Comparison of ENCODE assay signal across 8 cellular contexts in genomic region chr5:34657550-34657921, GRCh38. TPM values are rescaled to one million over a fixed set of nuclear protein-coding genes. Genes with fewer than 3 reads are reported as not detected.
DNase-seq lines count a peak whose midpoint lies in the region; ATAC-seq and TF ChIP-seq lines count a peak whose summit lies in the region.

No MANE protein-coding gene starts in this region.

- peak overlapping the region; percentile 95 for H3K14ac ChIP-seq in IMR-90 (replicated peaks; ENCODE audit: low read depth, low read length)

- H3K36me3 Mint-ChIP-seq in CD4-positive, alpha-beta T cell (ENCODE audit: low read depth): peaks cover 4% of the 10 kb centered on the region

- no peak for TF ChIP-seq CTCF in CD4-positive, alpha-beta T cell (IDR thresholded peaks at IDR 0.05)
- TF ChIP-seq CTCF in IMR-90 (conservative IDR thresholded peaks at IDR 0.05; ENCODE audit: low read depth, low read length) (no peak), breast epithelium (IDR thresholded peaks at IDR 0.05) (no peak), left lung (IDR thresholded peaks at IDR 0.05) (no peak), thoracic aorta (IDR thresholded peaks at IDR 0.05) (no peak)

- peak overlapping the region; percentile 57 for H2BK20ac ChIP-seq in IMR-90 (ENCODE audit: low read depth, low read length)

- peak overlapping the region; percentile 98 for H3K18ac ChIP-seq in IMR-90 (ENCODE audit: low read depth, low read length)

- peaks cover 40% of the 10 kb centered on the region for H3K27me3 Mint-ChIP-seq in CD4-positive, alpha-beta T cell

- no peak; the same call in 1 of the 2 replicates for TF ChIP-seq POLR2A in IMR-90 (IDR thresholded peaks at IDR 0.05; ENCODE audit: low read depth, low read length)
- no peak for TF ChIP-seq POLR2A in breast epithelium (IDR thresholded peaks at IDR 0.05)

- H3K27ac ChIP-seq in CD4-positive, alpha-beta T cell (ENCODE audit: low read depth, low read length): no peak overlapping the region
- H3K27ac ChIP-seq in IMR-90 (ENCODE audit: insufficient read depth, low read length): peak overlapping the region; percentile 100
- peak overlapping the region; percentile 95 for H3K27ac ChIP-seq in breast epithelium
- H3K27ac ChIP-seq in left lung: peak overlapping the region; percentile 92 to 95
- peak overlapping the region; percentile 92 to 94 for H3K27ac ChIP-seq in thoracic aorta

- peak overlapping the region; percentile 88 for H2AK9ac ChIP-seq in IMR-90 (replicated peaks; ENCODE audit: low read depth, low read length, poor library complexity)

- CTCF ChIA-PET in CD4-positive, alpha-beta T cell (lab: Charles Lee): no interaction called here
- CTCF ChIA-PET in IMR-90 (lab: Yijun Ruan, JAX): interaction anchor here (0.6 kb wide), 1 partner anchor 169 kb away, joined by 5 read pairs; no protein-coding TSS in a partner anchor

- TF ChIP-seq RAD21 in IMR-90 (IDR thresholded peaks at IDR 0.05; ENCODE audit: low read length): peak; percentile 7; the same call in 1 of the 2 replicates

- H3K9me3 Mint-ChIP-seq in CD4-positive, alpha-beta T cell: no peaks in the 10 kb centered on the region

- peak overlapping the region; percentile 98 for H3K23ac ChIP-seq in IMR-90 (ENCODE audit: low read depth, low read length)

- intact Hi-C loops in CD4-positive, alpha-beta T cell (cut with DNase I, micrococcal nuclease): no loop called here
- intact Hi-C loops in IMR-90 (cut with micrococcal nuclease) (loop anchor here (1.0 to 5.0 kb wide), 6 partner anchors 37 to 171 kb away; no protein-coding TSS in a partner anchor), breast epithelium (cut with DNase I; ENCODE audit: low total_unique reads) (no loop called here), left lung (cut with DNase I) (no loop called here)

- BruUV-seq in IMR-90 (replicated peaks; lab: Mats Ljungman, UMichigan): no TSS peak

- H3K9me1 ChIP-seq in IMR-90 (ENCODE audit: insufficient read depth, low read length): peaks cover 8% of the 10 kb centered on the region

- peaks cover 0 to 16% of the 10 kb centered on the region in 2 experiments; a peak in 2 of 4 replicates for H3K79me1 ChIP-seq in IMR-90 (ENCODE audit: low read depth in 1 of 2, low read length in 2 of 2)

- H2BK15ac ChIP-seq in IMR-90 (ENCODE audit: low read depth, low read length): peak overlapping the region; percentile 59; the same call in 2 of the 3 replicates

- H2BK120ac ChIP-seq in IMR-90 (ENCODE audit: low read depth, low read length): peak overlapping the region; percentile 91

- H2BK5ac ChIP-seq in IMR-90 (ENCODE audit: low read depth, low read length, poor library complexity, severe bottlenecking): peak overlapping the region; percentile 98

- peaks cover 23% of the 10 kb centered on the region for H3K4me1 Mint-ChIP-seq in CD4-positive, alpha-beta T cell (ENCODE audit: low read depth)

- dilution Hi-C loops in IMR-90 (cut with HindIII; ENCODE audit: low sequenced_read_pairs, unreplicated experiment): no loop called here

- H3K4me3 ChIP-seq in IMR-90 (ENCODE audit: insufficient read depth, low read depth, low read length) (peak overlapping the region; percentile 99), breast epithelium (peak overlapping the region; percentile 84 to 96 (median 90)), left lung (peak overlapping the region; percentile 68 to 86), thoracic aorta (peak overlapping the region; percentile 80)

- H3K9ac ChIP-seq in IMR-90 (ENCODE audit: low read depth, low read length): peak overlapping the region; percentile 100

- POLR2A ChIA-PET in CD4-positive, alpha-beta T cell (lab: Charles Lee): no interaction called here
- POLR2A ChIA-PET in IMR-90 (lab: Charles Lee; ENCODE audit: unreplicated experiment): interaction anchor here (1.3 kb wide), 1 partner anchor 71 kb away, joined by 4 read pairs; no protein-coding TSS in a partner anchor

- peaks cover 36% of the 10 kb centered on the region for H3K27me3 ChIP-seq in CD4-positive, alpha-beta T cell (ENCODE audit: control insufficient read depth, insufficient read depth, low read length)
- H3K27me3 ChIP-seq in IMR-90 (ENCODE audit: control insufficient read depth, insufficient read depth, low read length): no peaks in the 10 kb centered on the region
- H3K27me3 ChIP-seq in breast epithelium: no peaks in the 10 kb centered on the region
- H3K27me3 ChIP-seq in left lung: peaks cover 0 to 56% of the 10 kb centered on the region in 2 donors
- H3K27me3 ChIP-seq in thoracic aorta (replicated peaks; ENCODE audit: insufficient read depth): no peaks in the 10 kb centered on the region

- no peak for ATAC-seq in CD4-positive, alpha-beta T cell (ENCODE audit: poor library complexity)
- peak; percentile 1; the same call in 1 of the 2 replicates for ATAC-seq in IMR-90 (ENCODE audit: low read depth)
- peak; percentile 17 for ATAC-seq in left lung
- ATAC-seq in thoracic aorta (ENCODE audit: insufficient number of reproducible peaks, low FRiP score, low read depth): no peak
- no peak for ATAC-seq in HG02938 (IDR thresholded peaks at IDR 0.05; ENCODE audit: unreplicated experiment)
- ATAC-seq in GM19452 (IDR thresholded peaks at IDR 0.05; ENCODE audit: unreplicated experiment): no peak

- peak overlapping the region; percentile 95 for H3K4me2 ChIP-seq in IMR-90 (ENCODE audit: low read depth, low read length)

- H3K36me3 ChIP-seq in IMR-90 (ENCODE audit: control insufficient read depth, insufficient read depth, low read length) (peaks cover 6% of the 10 kb centered on the region), breast epithelium (no peaks in the 10 kb centered on the region), left lung (no peaks in the 10 kb centered on the region), thoracic aorta (no peaks in the 10 kb centered on the region)

- peak overlapping the region; percentile 98 for H3K4ac ChIP-seq in IMR-90 (ENCODE audit: low read depth, low read length)

- H4K8ac ChIP-seq in IMR-90 (ENCODE audit: low read depth in 2 of 2, low read length in 2 of 2): peak overlapping the region; percentile 85 to 91

- peak overlapping the region; percentile 94 for H2AK5ac ChIP-seq in IMR-90 (ENCODE audit: low read depth, low read length)

- H4K91ac ChIP-seq in IMR-90 (ENCODE audit: insufficient read depth, low read depth, low read length): peak overlapping the region; percentile 96

- DNase-seq in CD4-positive, alpha-beta T cell: no peak
- peak; percentile 42 for DNase-seq in IMR-90
- peak in 1 of 2 donors; percentile 19 for DNase-seq in breast epithelium (ENCODE audit: low spot score in 2 of 2)
- DNase-seq in left lung: no peak
- no peak for DNase-seq in thoracic aorta (ENCODE audit: low spot score)
- DNase-seq in NCI-H128 (lab: John Stamatoyannopoulos, UW; ENCODE audit: unreplicated experiment): no peak

- peak overlapping the region; percentile 95 for H4K5ac ChIP-seq in IMR-90 (ENCODE audit: low read depth, low read length)

- in situ Hi-C loops in IMR-90 (cut with MboI; ENCODE audit: low sequenced_read_pairs): loop anchor here (5.0 kb wide), 1 partner anchor 130 kb away; no protein-coding TSS in a partner anchor

- H3K56ac ChIP-seq in IMR-90 (ENCODE audit: extremely low read depth, insufficient read depth, low read length): peak overlapping the region; percentile 97

- H3K4me1 ChIP-seq in IMR-90 (ENCODE audit: control insufficient read depth, insufficient read depth, low read length) (peaks cover 17% of the 10 kb centered on the region), breast epithelium (no peaks in the 10 kb centered on the region), left lung (peaks cover 0 to 26% of the 10 kb centered on the region in 2 donors), thoracic aorta (ENCODE audit: control insufficient read depth in 1 of 2, low read depth in 2 of 2) (peaks cover 18 to 58% of the 10 kb centered on the region in 2 donors)

- no peak overlapping the region for H3K27ac Mint-ChIP-seq in CD4-positive, alpha-beta T cell

- H2AFZ ChIP-seq in IMR-90 (replicated peaks; ENCODE audit: low read length, poor library complexity): peak overlapping the region; percentile 85

- H3K9me3 ChIP-seq in CD4-positive, alpha-beta T cell (ENCODE audit: control insufficient read depth, low read length): no peaks in the 10 kb centered on the region
- H3K9me3 ChIP-seq in IMR-90 (ENCODE audit: control insufficient read depth, insufficient read depth, low read length): no peaks in the 10 kb centered on the region
- H3K9me3 ChIP-seq in breast epithelium: no peaks in the 10 kb centered on the region
- no peaks in the 10 kb centered on the region for H3K9me3 ChIP-seq in left lung
- H3K9me3 ChIP-seq in thoracic aorta: no peaks in the 10 kb centered on the region

- peak overlapping the region; percentile 82 for H3K4me3 Mint-ChIP-seq in CD4-positive, alpha-beta T cell

- WGBS in IMR-90 (ENCODE audit: extremely low coverage in 2 of 2, insufficient read length in 1 of 2), 2 experiments: 0% methylated on average over 2 of the region's 20 CpGs; no CpG with 5 or more reads in 1 of the 2 experiments

- peaks cover 44% of the 10 kb centered on the region for H4K20me1 ChIP-seq in IMR-90 (ENCODE audit: insufficient read depth, low read length)

TF ChIP-seq in IMR-90, 13 proteins besides CTCF, POLR2A, EP300 and RAD21:
- no peak for TF ChIP-seq RCOR1 (IDR thresholded peaks at IDR 0.05; ENCODE audit: insufficient replicate concordance, low read length)
- TF ChIP-seq BHLHE40 (IDR thresholded peaks at IDR 0.05; ENCODE audit: low read depth, low read length): no peak
- TF ChIP-seq MXI1 (IDR thresholded peaks at IDR 0.05; ENCODE audit: borderline replicate concordance, low read depth, low read length): peak; percentile 9; the same call in 1 of the 2 replicates

RNA-seq across cellular contexts. Expression of gene RAI14, which starts 1.4 kb away (rescaled TPM):
- under 1 TPM; 0.20 to 0.60 TPM for total RNA-seq in CD4-positive, alpha-beta T cell
- total RNA-seq in IMR-90 (2012; rRNA removed): 267 and 361 TPM in 2 replicates
- polyA plus RNA-seq in IMR-90 (2012; rRNA removed): 191 and 221 TPM in 2 replicates
- 68.3 and 80.0 TPM in 2 replicates for polyA plus RNA-seq in IMR-90 (2012; cell fraction: cytosol; rRNA removed)
- 60.2 and 146 TPM in 2 replicates for polyA plus RNA-seq in IMR-90 (2012; cell fraction: nucleus; rRNA removed; ENCODE audit: low replicate concordance)
- 10 to 100 TPM; 12.5 to 38.7 (median 22.4) TPM for total RNA-seq in breast epithelium
- 100 to 1,000 TPM in 1 of 2 donors, 10 to 100 TPM in 1; 75.0 to 109 TPM for total RNA-seq in left lung
- 10 to 100 TPM; 70.7 to 80.1 TPM for total RNA-seq in thoracic aorta

Comparison
In these comparisons a context has a peak if more than half of its experiments do, and no peak if none do; other contexts are left out.
1. ATAC-seq: peak in IMR-90 (single experiment) and left lung (single experiment); none in CD4-positive, alpha-beta T cell (single experiment), thoracic aorta (single experiment), HG02938 (single experiment) and GM19452 (single experiment).
2. RNA of gene RAI14, which starts 1.4 kb away (total RNA-seq): 267 to 361 TPM in IMR-90, 75.0 to 109 TPM in left lung, 70.7 to 80.1 TPM in thoracic aorta and 12.5 to 38.7 TPM in breast epithelium; 0.20 to 0.60 TPM in CD4-positive, alpha-beta T cell; every median in the first group is over 4 times any median in the second.
3. Peak in every context shown above with its lines, with median percentiles within 50 percentile points of each other: H3K4me3 ChIP-seq.